ENCODE assay signal across 9 cellular contexts in the genomic region with DNA sequence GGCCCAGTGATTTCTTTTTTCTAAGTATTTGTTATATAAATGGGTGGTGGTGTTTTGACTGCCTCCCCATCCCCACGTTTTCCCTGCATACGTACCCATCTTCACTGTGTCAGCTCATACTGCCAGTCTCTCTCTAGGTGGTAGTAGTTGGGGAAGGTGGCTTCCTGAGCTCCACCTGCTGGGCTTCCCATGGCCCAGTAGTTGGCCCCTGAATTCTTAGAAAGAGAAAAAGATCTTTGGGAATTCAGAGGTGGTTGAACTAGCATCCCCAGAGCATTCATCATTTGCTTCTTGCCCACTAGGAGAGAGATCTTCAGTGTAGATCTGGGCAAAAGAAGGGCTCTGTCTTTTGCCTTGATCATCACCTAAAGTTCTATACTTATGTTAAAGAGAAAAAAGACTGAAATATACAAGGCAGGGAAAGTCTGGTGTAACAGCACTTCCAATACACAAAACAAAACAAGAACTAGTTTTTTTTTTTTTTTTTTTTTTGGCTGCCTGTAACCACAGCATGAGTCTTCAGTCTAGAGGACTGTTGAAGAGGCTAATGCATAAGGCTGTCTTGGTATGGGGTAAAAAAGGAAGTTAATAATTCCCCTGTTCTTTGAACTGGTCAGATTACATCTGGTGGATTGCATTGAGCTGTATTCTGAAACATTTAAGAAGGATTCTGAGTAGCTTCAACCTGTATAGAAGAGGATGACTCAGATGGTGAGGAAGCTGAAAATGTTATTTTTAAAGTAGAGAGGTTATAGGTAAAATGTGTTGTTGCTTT.
DNase-seq lines count a peak whose midpoint lies in the region; ATAC-seq and TF ChIP-seq lines count a peak whose summit lies in the region.
"Had no signal": no experiment of that assay in that cellular context is flagged by ENCODE, and none has a peak within 500 bp of the region (broad histone marks: within the 10 kb centered on the region; RNA-seq: fewer than 3 reads in every experiment).

No MANE protein-coding gene starts in this region.

- DNase-seq in DMS53 (lab: John Stamatoyannopoulos, UW) (peak; percentile 17), DMS53 treated with DMSO at 0.1 percent for 48 hours (lab: John Stamatoyannopoulos, UW; ENCODE audit: unreplicated experiment) (no peak), OCI-M1 (lab: John Stamatoyannopoulos, UW) (peak; percentile 84), sciatic nerve (ENCODE audit: low spot score) (no peak), progenitor cell of endocrine pancreas (ENCODE audit: low spot score, unreplicated experiment) (no peak), body of pancreas (no peak), Peyer's patch (no peak)
- DNase-seq: effector memory CD8-positive, alpha-beta T cell had no signal

- intact Hi-C loops in sciatic nerve (cut with DNase I) (no loop called here), body of pancreas (cut with DNase I) (no loop called here)

- TF ChIP-seq POLR2A in body of pancreas (IDR thresholded peaks at IDR 0.05) (no peak), Peyer's patch (IDR thresholded peaks at IDR 0.05) (no peak)

- peaks cover 4% of the 10 kb centered on the region for H3K4me1 ChIP-seq in body of pancreas
- H3K4me1 ChIP-seq in Peyer's patch = no peaks in the 10 kb centered on the region

- no peaks in the 10 kb centered on the region for H3K36me3 Mint-ChIP-seq in progenitor cell of endocrine pancreas (ENCODE audit: insufficient read depth)

- H3K36me3 ChIP-seq in body of pancreas (replicated peaks in 1 of 2; ENCODE audit: insufficient read depth in 1 of 2, low read depth in 2 of 2) = no peaks in the 10 kb centered on the region
- H3K36me3 ChIP-seq in Peyer's patch = no peaks in the 10 kb centered on the region

- H3K4me3 Mint-ChIP-seq in progenitor cell of endocrine pancreas (ENCODE audit: low read depth) = no peak overlapping the region
- H3K4me3 Mint-ChIP-seq: effector memory CD8-positive, alpha-beta T cell had no signal

- no peaks in the 10 kb centered on the region for H3K9me3 Mint-ChIP-seq in progenitor cell of endocrine pancreas (ENCODE audit: low read depth)
- H3K9me3 Mint-ChIP-seq: effector memory CD8-positive, alpha-beta T cell had no signal

- ATAC-seq in HG02938 (IDR thresholded peaks at IDR 0.05; ENCODE audit: unreplicated experiment) = peak; percentile 98
- peak; percentile 60 for ATAC-seq in sciatic nerve
- ATAC-seq in body of pancreas = no peak
- ATAC-seq: effector memory CD8-positive, alpha-beta T cell had no signal

- H3K27ac Mint-ChIP-seq in progenitor cell of endocrine pancreas = no peak overlapping the region
- H3K27ac Mint-ChIP-seq: effector memory CD8-positive, alpha-beta T cell had no signal

- no peaks in the 10 kb centered on the region for H3K9me3 ChIP-seq in body of pancreas
- no peaks in the 10 kb centered on the region for H3K9me3 ChIP-seq in Peyer's patch

- no peaks in the 10 kb centered on the region for H3K27me3 ChIP-seq in body of pancreas
- H3K27me3 ChIP-seq in Peyer's patch = no peaks in the 10 kb centered on the region

- WGBS in body of pancreas, 2 donors = 87 to 98% methylated on average over 2 of the region's 2 CpGs

- no peak for TF ChIP-seq CTCF in progenitor cell of endocrine pancreas (IDR thresholded peaks at IDR 0.05; ENCODE audit: unreplicated experiment)
- no peak for TF ChIP-seq CTCF in body of pancreas (IDR thresholded peaks at IDR 0.05)
- no peak for TF ChIP-seq CTCF in Peyer's patch (IDR thresholded peaks at IDR 0.05)

- H3K4me3 ChIP-seq in body of pancreas (no peak overlapping the region), Peyer's patch (no peak overlapping the region)

- peaks cover 3% of the 10 kb centered on the region for H3K4me1 Mint-ChIP-seq in progenitor cell of endocrine pancreas (ENCODE audit: low read depth)

- H3K27ac ChIP-seq in body of pancreas (no peak overlapping the region), Peyer's patch (no peak overlapping the region)

- H3K27me3 Mint-ChIP-seq in progenitor cell of endocrine pancreas = no peaks in the 10 kb centered on the region
- H3K27me3 Mint-ChIP-seq: effector memory CD8-positive, alpha-beta T cell had no signal

Comparison
In these comparisons a context has a peak if more than half of its experiments do, and no peak if none do; other contexts are left out.
1. DNase-seq: peak in DMS53 (single experiment) and OCI-M1 (single experiment); none in DMS53 treated with DMSO at 0.1 percent for 48 hours (single experiment), sciatic nerve (single experiment), progenitor cell of endocrine pancreas (single experiment), body of pancreas (0 of 4) and Peyer's patch (0 of 3).